ENCODE assay signal across 22 cellular contexts in the genomic region with DNA sequence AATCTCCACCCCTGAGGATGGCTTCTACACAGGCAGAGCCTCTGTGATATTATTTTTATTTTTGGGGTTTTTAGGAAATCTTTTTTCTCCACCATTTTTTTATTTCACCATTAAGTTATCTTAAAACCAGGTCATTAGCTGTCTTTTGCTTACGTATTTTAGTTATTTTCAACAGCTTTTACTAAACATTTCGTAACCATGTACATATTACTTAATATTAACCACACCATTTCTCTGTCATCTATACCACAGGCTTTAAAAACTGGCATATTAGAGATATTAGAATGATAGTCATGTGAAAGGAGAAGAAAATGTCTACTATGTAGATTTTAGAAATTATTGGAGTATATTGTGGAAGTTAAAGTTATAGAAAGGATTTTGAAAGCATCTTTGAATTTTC. TPM values are rescaled to one million over a fixed set of nuclear protein-coding genes. Genes with fewer than 3 reads are reported as not detected.
DNase-seq lines count a peak whose midpoint lies in the region; ATAC-seq and TF ChIP-seq lines count a peak whose summit lies in the region.
"Had no signal": no experiment of that assay in that cellular context is flagged by ENCODE, and none has a peak within 500 bp of the region (broad histone marks: within the 10 kb centered on the region; RNA-seq: fewer than 3 reads in every experiment).

No MANE protein-coding gene starts in this region.

- H3K4me1 ChIP-seq in cardiac muscle cell (ENCODE audit: low read depth) (peaks cover 59% of the 10 kb centered on the region), ascending aorta (peaks cover 6 to 35% of the 10 kb centered on the region in 2 donors), tibial artery (peaks cover 0 to 100% (median 44%) of the 10 kb centered on the region in 4 donors), Peyer's patch (peaks cover 0 to 27% (median 0%) of the 10 kb centered on the region in 4 donors)
- no peaks in the 10 kb centered on the region for H3K4me1 ChIP-seq in effector memory CD4-positive, alpha-beta T cell (ENCODE audit: control insufficient read depth, insufficient read depth, low read length, poor library complexity, severe bottlenecking)

- H3K27ac ChIP-seq in cardiac muscle cell, result peak overlapping the region; percentile 88
- peak overlapping the region; percentile 82 to 84 for H3K27ac ChIP-seq in ascending aorta
- peak overlapping the region; percentile 71 to 76 for H3K27ac ChIP-seq in tibial artery
- H3K27ac ChIP-seq in Peyer's patch, result no peak overlapping the region
- H3K27ac ChIP-seq in effector memory CD4-positive, alpha-beta T cell (ENCODE audit: insufficient read depth, low read length, poor library complexity, severe bottlenecking), result no peak overlapping the region
- H3K27ac ChIP-seq in WERI-Rb-1, result no peak overlapping the region
- H3K27ac ChIP-seq: PC-9, RWPE1 had no signal

- H3K27ac Mint-ChIP-seq in mesothelial cell of epicardium, result peak overlapping the region; percentile 3
- H3K27ac Mint-ChIP-seq: CD4-positive, alpha-beta T cell had no signal

- H3K36me3 Mint-ChIP-seq in mesothelial cell of epicardium, result no peaks in the 10 kb centered on the region

- H3K4me3 ChIP-seq in cardiac muscle cell (no peak overlapping the region), ascending aorta (no peak overlapping the region), tibial artery (no peak overlapping the region), Peyer's patch (no peak overlapping the region), WERI-Rb-1 (ENCODE audit: low read depth, low read length) (no peak overlapping the region)
- H3K4me3 ChIP-seq in effector memory CD4-positive, alpha-beta T cell (ENCODE audit: insufficient read depth, low read depth, low read length, poor library complexity, severe bottlenecking), result no peak overlapping the region
- H3K4me3 ChIP-seq: PC-9 had no signal

- intact Hi-C loops in left cardiac atrium (cut with DNase I) (no loop called here), ascending aorta (cut with DNase I) (no loop called here), tibial artery (cut with DNase I; ENCODE audit: low total_unique reads) (no loop called here)

- no peaks in the 10 kb centered on the region for H3K36me3 ChIP-seq in cardiac muscle cell
- H3K36me3 ChIP-seq in ascending aorta, result no peaks in the 10 kb centered on the region
- H3K36me3 ChIP-seq in tibial artery, result no peaks in the 10 kb centered on the region
- H3K36me3 ChIP-seq in Peyer's patch, result no peaks in the 10 kb centered on the region
- no peaks in the 10 kb centered on the region for H3K36me3 ChIP-seq in effector memory CD4-positive, alpha-beta T cell (ENCODE audit: control insufficient read depth, insufficient read depth, low read length)
- H3K36me3 ChIP-seq in WERI-Rb-1, result no peaks in the 10 kb centered on the region

- H3K27me3 Mint-ChIP-seq in mesothelial cell of epicardium (ENCODE audit: low read depth), result no peaks in the 10 kb centered on the region

- no peak for TF ChIP-seq POLR2A in Peyer's patch (IDR thresholded peaks at IDR 0.05)

- no peak overlapping the region for H3K4me3 Mint-ChIP-seq in mesothelial cell of epicardium
- H3K4me3 Mint-ChIP-seq: CD4-positive, alpha-beta T cell had no signal

- TF ChIP-seq CTCF in cardiac muscle cell (IDR thresholded peaks at IDR 0.05; ENCODE audit: low read depth, low read length) (no peak), ascending aorta (IDR thresholded peaks at IDR 0.05) (no peak), mesothelial cell of epicardium (IDR thresholded peaks at IDR 0.05; ENCODE audit: unreplicated experiment) (no peak), tibial artery (IDR thresholded peaks at IDR 0.05) (no peak), Peyer's patch (IDR thresholded peaks at IDR 0.05) (no peak), WERI-Rb-1 (IDR thresholded peaks at IDR 0.05; ENCODE audit: low read depth, low read length) (no peak)

- DNase-seq in cardiac muscle cell (ENCODE audit: low read depth in 1 of 2, low spot score in 1 of 2), result peak in 1 of 2 donors; percentile 54
- DNase-seq in left cardiac atrium, result no peak
- no peak for DNase-seq in ascending aorta (ENCODE audit: low spot score in 2 of 2)
- no peak for DNase-seq in mesothelial cell of epicardium (ENCODE audit: low spot score in 2 of 2, unreplicated experiment in 2 of 2)
- DNase-seq in tibial artery, result no peak
- no peak for DNase-seq in Peyer's patch
- no peak for DNase-seq in effector memory CD4-positive, alpha-beta T cell
- DNase-seq in WERI-Rb-1, result no peak
- DNase-seq: Caco-2; CD4-positive, alpha-beta T cell; DMS 273 treated with DMSO at 0.1 percent for 48 hours; DND-41; H7; Karpas-422; NCI-H1048; NCI-H1417 treated with DMSO at 0.1 percent for 48 hours; NCI-H187; NCI-H446 treated with DMSO at 0.1 percent for 48 hours; NCI-H526 treated with DMSO at 0.1 percent for 48 hours; PC-9; SHP77 treated with DMSO at 0.1 percent for 48 hours had no signal

- no peaks in the 10 kb centered on the region for H3K9me3 ChIP-seq in cardiac muscle cell (ENCODE audit: low read depth)
- H3K9me3 ChIP-seq in ascending aorta, result no peaks in the 10 kb centered on the region
- H3K9me3 ChIP-seq in tibial artery, result no peaks in the 10 kb centered on the region
- no peaks in the 10 kb centered on the region for H3K9me3 ChIP-seq in Peyer's patch
- no peaks in the 10 kb centered on the region for H3K9me3 ChIP-seq in effector memory CD4-positive, alpha-beta T cell (ENCODE audit: control insufficient read depth, low read length)
- H3K9me3 ChIP-seq in WERI-Rb-1 (ENCODE audit: severe bottlenecking), result no peaks in the 10 kb centered on the region
- H3K9me3 ChIP-seq: Caco-2 had no signal

- peaks cover 59% of the 10 kb centered on the region for H3K4me1 Mint-ChIP-seq in mesothelial cell of epicardium

- no peak for ATAC-seq in left cardiac atrium

- no peaks in the 10 kb centered on the region for H3K9me3 Mint-ChIP-seq in mesothelial cell of epicardium
- H3K9me3 Mint-ChIP-seq: CD4-positive, alpha-beta T cell had no signal

- H3K27me3 ChIP-seq in cardiac muscle cell (no peaks in the 10 kb centered on the region), ascending aorta (no peaks in the 10 kb centered on the region), tibial artery (no peaks in the 10 kb centered on the region), Peyer's patch (no peaks in the 10 kb centered on the region), WERI-Rb-1 (ENCODE audit: insufficient read depth, low read depth, severe bottlenecking) (no peaks in the 10 kb centered on the region)
- no peaks in the 10 kb centered on the region for H3K27me3 ChIP-seq in effector memory CD4-positive, alpha-beta T cell (replicated peaks; ENCODE audit: control insufficient read depth, insufficient read depth, low read length, poor library complexity, severe bottlenecking)

RNA-seq across cellular contexts. Expression of gene YAP1, which starts 37.4 kb away (rescaled TPM):
- total RNA-seq in cardiac muscle cell (264 and 277 TPM in 2 replicates), left cardiac atrium (10 to 100 TPM; 59.1 to 67.5 TPM), ascending aorta (516 TPM), mesothelial cell of epicardium (186 to 194 TPM (median 193 TPM) in 3 replicates), Peyer's patch (100 to 1,000 TPM in 3 of 4 donors, 10 to 100 TPM in 1; 99.8 to 163 (median 133) TPM)
- 40.8 and 48.4 TPM in 2 replicates for polyA plus RNA-seq in cardiac muscle cell

Comparison
In these comparisons a context has a peak if more than half of its experiments do, and no peak if none do; other contexts are left out.
1. H3K27ac ChIP-seq: peak in cardiac muscle cell (single experiment), ascending aorta (2 of 2) and tibial artery (2 of 2); none in Peyer's patch (0 of 4), effector memory CD4-positive, alpha-beta T cell (single experiment) and WERI-Rb-1 (single experiment).